In the genomic region with DNA sequence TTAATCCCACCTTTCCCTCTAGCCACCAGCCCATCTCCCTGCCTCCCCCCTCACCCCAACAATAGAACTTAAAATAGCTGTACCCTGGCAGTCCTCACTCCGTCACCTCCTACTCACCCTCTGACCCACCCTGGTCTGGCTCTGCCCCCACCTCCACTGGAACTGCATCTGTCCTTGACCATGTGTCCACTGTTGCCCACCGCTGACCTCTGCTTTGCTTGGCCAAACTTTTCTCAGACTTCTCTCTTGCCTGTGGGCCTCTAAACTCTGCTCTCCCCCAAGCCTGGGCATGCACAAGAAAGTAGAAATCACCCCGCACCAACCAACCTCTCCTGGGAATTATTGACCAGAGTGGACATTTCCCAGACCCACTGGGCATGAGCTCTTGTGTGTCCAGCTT, we compare ENCODE assay signal across 18 cellular contexts.
"Had no signal": no experiment of that assay in that cellular context is flagged by ENCODE, and none has a peak within 500 bp of the region (broad histone marks: within the 10 kb centered on the region; RNA-seq: fewer than 3 reads in every experiment).

No MANE protein-coding gene starts in this region.

- H3K36me3 Mint-ChIP-seq: naive B cell had no signal

- DNase-seq: effector memory CD4-positive, alpha-beta T cell; kidney; left cardiac atrium; left ventricle myocardium superior; naive B cell; occipital lobe; psoas muscle; retina; stimulated activated CD4-positive, alpha-beta T cell treated with anti-CD3 and anti-CD28 coated beads, Interleukin-2, amount 100 ng/mL, for 24 hours; stimulated activated naive CD4-positive, alpha-beta T cell; stomach; transverse colon had no signal

- H3K27ac ChIP-seq: foreskin keratinocyte, hepatocyte, psoas muscle, stomach, thoracic aorta, transverse colon had no signal

- H3K36me3 ChIP-seq: stomach, thoracic aorta, transverse colon had no signal

- H3K79me2 ChIP-seq: hepatocyte had no signal

- H3K4me1 Mint-ChIP-seq: central memory CD8-positive, alpha-beta T cell; naive B cell had no signal

- H3K4me3 ChIP-seq: hepatocyte, psoas muscle, stomach, thoracic aorta, transverse colon had no signal

- H2AFZ ChIP-seq: hepatocyte had no signal

- H3K9me3 ChIP-seq: psoas muscle, stomach, thoracic aorta, transverse colon had no signal

- H3K4me1 ChIP-seq: foreskin keratinocyte, psoas muscle, stomach, transverse colon had no signal

- FAIRE-seq: endometrium, kidney had no signal

- H3K4me3 Mint-ChIP-seq: central memory CD8-positive, alpha-beta T cell; naive B cell had no signal

- ATAC-seq: foreskin keratinocyte, left cardiac atrium, left ventricle myocardium superior, psoas muscle, sciatic nerve had no signal

- H3K9me3 Mint-ChIP-seq: central memory CD8-positive, alpha-beta T cell; naive B cell had no signal

- H3K4me2 ChIP-seq: hepatocyte had no signal

- H3K27me3 ChIP-seq: transverse colon had no signal
